Comparison of ENCODE assay signal across 11 cellular contexts in the genomic region with DNA sequence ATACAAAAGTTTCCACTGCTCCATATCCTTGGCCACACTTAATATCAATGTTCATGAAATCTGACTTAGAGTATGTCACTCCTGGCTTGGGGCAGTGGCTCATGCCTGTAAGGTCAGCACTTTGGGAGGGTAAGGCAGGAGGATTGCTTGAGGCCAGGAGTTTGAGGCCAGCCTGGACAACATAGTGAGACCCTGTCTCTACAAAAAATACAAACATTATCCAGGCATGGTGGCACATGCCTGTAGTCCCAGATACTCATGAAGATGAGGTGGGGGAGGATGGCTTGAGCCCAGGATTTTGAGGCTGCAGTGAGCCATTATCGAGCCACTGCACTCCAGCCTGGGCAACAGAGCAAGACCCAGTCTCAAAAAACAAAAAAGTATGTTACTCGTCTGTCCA. TPM values are rescaled to one million over a fixed set of nuclear protein-coding genes. Genes with fewer than 3 reads are reported as not detected.
"Had no signal": no experiment of that assay in that cellular context is flagged by ENCODE, and none has a peak within 500 bp of the region (broad histone marks: within the 10 kb centered on the region; RNA-seq: fewer than 3 reads in every experiment).

No MANE protein-coding gene starts in this region.

RNA-seq across cellular contexts. Expression of gene DIO1, which starts 18.8 kb away (rescaled TPM):
- total RNA-seq: stomach, subcutaneous adipose tissue, suprapubic skin, temporal lobe, thoracic aorta, tibial nerve, transverse colon, upper lobe of right lung, ureter, urinary bladder, vagina had no signal
- polyA plus RNA-seq: stomach had no signal
